9 cellular contexts compared by ENCODE assay signal in the genomic region with DNA sequence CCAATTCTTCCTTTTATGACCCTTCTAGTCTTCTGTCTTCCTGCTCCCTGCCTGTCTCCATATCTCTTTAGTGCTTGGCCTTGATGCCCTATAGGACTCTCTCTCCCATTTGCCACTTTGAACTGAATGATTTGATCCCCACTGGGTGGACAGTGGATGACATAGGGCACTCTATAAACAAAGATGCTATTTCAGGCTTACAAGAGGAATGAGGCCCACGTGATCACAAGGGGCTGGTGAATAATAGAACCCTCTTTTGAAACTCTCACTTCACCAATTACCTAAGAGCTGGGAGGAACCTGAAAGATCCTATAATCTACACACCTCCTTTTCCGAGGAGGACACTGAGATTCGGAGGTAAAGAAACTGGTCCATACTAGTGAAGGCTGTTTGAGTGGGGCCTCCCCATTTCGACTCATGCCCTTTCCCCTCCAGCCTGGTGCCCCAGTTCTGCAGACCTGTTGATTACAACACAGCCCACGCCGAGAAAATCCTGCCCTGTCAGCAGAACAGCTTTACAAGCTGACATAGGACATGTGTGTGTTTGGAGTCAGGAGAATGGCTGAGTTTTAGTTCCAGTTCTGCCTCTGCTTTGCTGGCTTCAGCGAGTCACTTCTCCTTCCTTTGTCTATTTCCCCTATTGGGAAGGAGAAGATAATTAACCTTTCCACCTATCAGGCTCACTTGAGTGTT.
A peak's percentile ranks its signal among the peaks of the same experiment; 100 is the strongest.
DNase-seq lines count a peak whose midpoint lies in the region; ATAC-seq and TF ChIP-seq lines count a peak whose summit lies in the region.
"Had no signal": no experiment of that assay in that cellular context is flagged by ENCODE, and none has a peak within 500 bp of the region (broad histone marks: within the 10 kb centered on the region; RNA-seq: fewer than 3 reads in every experiment).

No MANE protein-coding gene starts in this region.

- H3K9me2 ChIP-seq in SK-N-SH = no peaks in the 10 kb centered on the region

- ATAC-seq in GM21717 (IDR thresholded peaks at IDR 0.05; ENCODE audit: unreplicated experiment) = no peak

- POLR2A ChIA-PET in SK-N-SH (lab: Yijun Ruan, JAX) = interaction anchor here (0.6 kb wide), 1 partner anchor 193 kb away, joined by 3 read pairs; no protein-coding TSS in a partner anchor

- TF ChIP-seq POLR2A in suprapubic skin (IDR thresholded peaks at IDR 0.05) = no peak

- peak; percentile 17 for DNase-seq in NCI-H510A (lab: John Stamatoyannopoulos, UW)
- DNase-seq in suprapubic skin (ENCODE audit: low spot score in 2 of 2) = peak in 1 of 2 donors; percentile 77
- DNase-seq in SK-N-SH = no peak
- DNase-seq in activated CD4-positive, alpha-beta T cell treated with anti-CD3 and anti-CD28 coated beads, Interleukin-2, amount 50 U/mL, for 48 hours = no peak
- DNase-seq in DMS53 treated with DMSO at 0.1 percent for 48 hours (lab: John Stamatoyannopoulos, UW; ENCODE audit: unreplicated experiment) = no peak
- DNase-seq: stimulated activated CD4-positive, alpha-beta T cell treated with anti-CD3 and anti-CD28 coated beads, Interleukin-2, amount 100 ng/mL, for 48 hours had no signal

- H3K27me3 ChIP-seq in suprapubic skin (no peaks in the 10 kb centered on the region), SK-N-SH (ENCODE audit: insufficient read depth) (no peaks in the 10 kb centered on the region)

- H3K36me3 ChIP-seq in mesodermal cell (ENCODE audit: control insufficient read depth, insufficient read depth, low read length) (no peaks in the 10 kb centered on the region), suprapubic skin (no peaks in the 10 kb centered on the region), SK-N-SH (replicated peaks in 1 of 2; ENCODE audit: control insufficient read depth in 1 of 2, insufficient read depth in 2 of 2, low read length in 1 of 2) (no peaks in the 10 kb centered on the region)

- H3K9ac ChIP-seq in SK-N-SH = no peak overlapping the region

- H2AFZ ChIP-seq in SK-N-SH (ENCODE audit: low read depth) = no peak overlapping the region

- H3K27ac ChIP-seq in cingulate gyrus (ENCODE audit: low read depth, low read length) = peak overlapping the region; percentile 69
- peak overlapping the region; percentile 46 for H3K27ac ChIP-seq in mesodermal cell (ENCODE audit: low read depth, low read length, severe bottlenecking)
- H3K27ac ChIP-seq in suprapubic skin = peak overlapping the region; percentile 71
- no peak overlapping the region for H3K27ac ChIP-seq in SK-N-SH (ENCODE audit: low read depth in 2 of 2, low read length in 1 of 2)

- CTCF ChIA-PET in SK-N-SH (lab: Yijun Ruan, JAX) = interaction anchor here (1.0 to 1.5 kb wide), 2 partner anchors 397 to 424 kb away, joined by 3 to 7 read pairs; no protein-coding TSS in a partner anchor

- H3K4me2 ChIP-seq in SK-N-SH = no peak overlapping the region

- TF ChIP-seq RAD21 in SK-N-SH (IDR thresholded peaks at IDR 0.05; ENCODE audit: low read length) = no peak

- H3K79me2 ChIP-seq in SK-N-SH (ENCODE audit: insufficient read depth) = no peaks in the 10 kb centered on the region

- H4K20me1 ChIP-seq in SK-N-SH (ENCODE audit: insufficient read depth) = no peaks in the 10 kb centered on the region

- TF ChIP-seq EP300 in suprapubic skin (IDR thresholded peaks at IDR 0.05) = no peak
- TF ChIP-seq EP300 in SK-N-SH (IDR thresholded peaks at IDR 0.05; ENCODE audit: borderline replicate concordance in 1 of 2, low read depth in 1 of 2, low read length in 1 of 2) = no peak

- no peak overlapping the region for H3K4me3 ChIP-seq in mesodermal cell (ENCODE audit: extremely low read depth, insufficient read depth, low read length, poor library complexity, severe bottlenecking)
- no peak overlapping the region for H3K4me3 ChIP-seq in suprapubic skin
- H3K4me3 ChIP-seq in SK-N-SH (ENCODE audit: low read depth in 2 of 2, low read length in 1 of 2) = no peak overlapping the region

- H3K4me1 ChIP-seq in mesodermal cell (ENCODE audit: control insufficient read depth, insufficient read depth, low read length, poor library complexity, severe bottlenecking) = peaks cover 18% of the 10 kb centered on the region
- peaks cover 64% of the 10 kb centered on the region for H3K4me1 ChIP-seq in suprapubic skin
- peaks cover 7 to 20% of the 10 kb centered on the region in 2 experiments; a peak in 2 of 4 replicates for H3K4me1 ChIP-seq in SK-N-SH (ENCODE audit: control insufficient read depth in 1 of 2, insufficient read depth in 2 of 2, low read depth in 1 of 2, low read length in 1 of 2)

- WGBS in mesodermal cell (ENCODE audit: insufficient coverage in 2 of 2), 2 experiments = 63 to 80% methylated on average over 2 of the region's 7 CpGs
- WGBS in suprapubic skin = 56% methylated on average over 7 of the region's 7 CpGs
- 81% methylated on average over 7 of the region's 7 CpGs for WGBS in SK-N-SH (ENCODE audit: low lambda C conversion rate)

- H3F3A ChIP-seq in SK-N-SH (replicated peaks; ENCODE audit: insufficient read depth) = peaks cover 2% of the 10 kb centered on the region

- H3K9me3 ChIP-seq in mesodermal cell (ENCODE audit: control insufficient read depth, low read length) (no peaks in the 10 kb centered on the region), suprapubic skin (no peaks in the 10 kb centered on the region), SK-N-SH (no peaks in the 10 kb centered on the region)

- no peak for TF ChIP-seq CTCF in suprapubic skin (IDR thresholded peaks at IDR 0.05)
- no peak for TF ChIP-seq CTCF in SK-N-SH (IDR thresholded peaks at IDR 0.05)

TF ChIP-seq in SK-N-SH, 30 proteins besides CTCF, POLR2A, EP300 and RAD21:
- TF ChIP-seq TEAD4 (IDR thresholded peaks at IDR 0.05; ENCODE audit: borderline replicate concordance, insufficient read depth) (no peak), RFX5 (IDR thresholded peaks at IDR 0.05; ENCODE audit: low read length) (no peak), CHD2 (IDR thresholded peaks at IDR 0.05; ENCODE audit: low read length, partially characterized antibody) (no peak), GABPA (IDR thresholded peaks at IDR 0.05; ENCODE audit: low read depth) (no peak), JUND (IDR thresholded peaks at IDR 0.05) (no peak), FOXM1 (IDR thresholded peaks at IDR 0.05; ENCODE audit: low read depth) (no peak), FOXJ3 (CRISPR knock-in tag; IDR thresholded peaks at IDR 0.05) (no peak), IRF3 (IDR thresholded peaks at IDR 0.05; ENCODE audit: low read depth, low read length) (no peak)

Comparison
In these comparisons a context has a peak if more than half of its experiments do, and no peak if none do; other contexts are left out.
1. H3K27ac ChIP-seq: peak in cingulate gyrus (single experiment), mesodermal cell (single experiment) and suprapubic skin (single experiment); none in SK-N-SH (0 of 2).